14 cellular contexts compared by ENCODE assay signal in genomic region chr1:7516341-7516740, GRCh38.
DNase-seq lines count a peak whose midpoint lies in the region; ATAC-seq and TF ChIP-seq lines count a peak whose summit lies in the region.
"Had no signal": no experiment of that assay in that cellular context is flagged by ENCODE, and none has a peak within 500 bp of the region (broad histone marks: within the 10 kb centered on the region; RNA-seq: fewer than 3 reads in every experiment).

No MANE protein-coding gene starts in this region.

- no peak overlapping the region for H4K8ac ChIP-seq in IMR-90 (ENCODE audit: low read depth in 2 of 2, low read length in 2 of 2)
- H4K8ac ChIP-seq in mesendoderm (ENCODE audit: low read depth, low read length) = no peak overlapping the region

- no peak overlapping the region for H3K4me2 ChIP-seq in IMR-90 (ENCODE audit: low read depth, low read length)
- no peak overlapping the region for H3K4me2 ChIP-seq in mesendoderm (ENCODE audit: low read length)

- H3K79me2 ChIP-seq in mesendoderm (ENCODE audit: control insufficient read depth, insufficient read depth, low read length) = no peaks in the 10 kb centered on the region

- no peaks in the 10 kb centered on the region for H3K4me1 Mint-ChIP-seq in endodermal cell

- no peaks in the 10 kb centered on the region for H4K20me1 ChIP-seq in IMR-90 (ENCODE audit: insufficient read depth, low read length)

- H2BK20ac ChIP-seq in IMR-90 (ENCODE audit: low read depth, low read length) = no peak overlapping the region

- H3K18ac ChIP-seq in IMR-90 (ENCODE audit: low read depth, low read length) = no peak overlapping the region
- no peak overlapping the region for H3K18ac ChIP-seq in mesendoderm (ENCODE audit: low read length)

- H3K36me3 Mint-ChIP-seq in endodermal cell (ENCODE audit: low read depth) = no peaks in the 10 kb centered on the region

- no TSS peak for BruUV-seq in IMR-90 (replicated peaks; lab: Mats Ljungman, UMichigan)

- H3K27me3 Mint-ChIP-seq in endodermal cell (ENCODE audit: insufficient read depth) = no peaks in the 10 kb centered on the region

- TF ChIP-seq CTCF in IMR-90 (conservative IDR thresholded peaks at IDR 0.05; ENCODE audit: low read depth, low read length) (no peak), endodermal cell (conservative IDR thresholded peaks at IDR 0.05) (peak; percentile 54)

- no peak overlapping the region for H3K4me3 Mint-ChIP-seq in endodermal cell

- H3K79me1 ChIP-seq in IMR-90 (ENCODE audit: low read depth in 1 of 2, low read length in 2 of 2) (no peaks in the 10 kb centered on the region), mesendoderm (ENCODE audit: low read length) (no peaks in the 10 kb centered on the region)

- H3K27me3 ChIP-seq in IMR-90 (ENCODE audit: control insufficient read depth, insufficient read depth, low read length) (peaks cover 6% of the 10 kb centered on the region), endodermal cell (ENCODE audit: control insufficient read depth, insufficient read depth, low read length, poor library complexity, severe bottlenecking) (no peaks in the 10 kb centered on the region), mesendoderm (ENCODE audit: insufficient read depth, low read length, poor library complexity) (no peaks in the 10 kb centered on the region)
- H3K27me3 ChIP-seq: tibial nerve had no signal

- H3K4me1 ChIP-seq in IMR-90 (ENCODE audit: control insufficient read depth, insufficient read depth, low read length) = no peaks in the 10 kb centered on the region
- no peaks in the 10 kb centered on the region for H3K4me1 ChIP-seq in endodermal cell (ENCODE audit: control insufficient read depth, insufficient read depth, low read length)
- H3K4me1 ChIP-seq in mesendoderm (ENCODE audit: control insufficient read depth, low read depth, low read length) = no peaks in the 10 kb centered on the region

- H3K14ac ChIP-seq in IMR-90 (replicated peaks; ENCODE audit: low read depth, low read length) = no peak overlapping the region

- H3K9ac ChIP-seq in IMR-90 (ENCODE audit: low read depth, low read length) (no peak overlapping the region), endodermal cell (ENCODE audit: extremely low read depth, low read length, poor library complexity, severe bottlenecking) (no peak overlapping the region), mesendoderm (ENCODE audit: low read length) (no peak overlapping the region)

- no peaks in the 10 kb centered on the region for H3K9me3 ChIP-seq in IMR-90 (ENCODE audit: control insufficient read depth, insufficient read depth, low read length)
- H3K9me3 ChIP-seq in endodermal cell (ENCODE audit: control insufficient read depth, low read length) = no peaks in the 10 kb centered on the region
- H3K9me3 ChIP-seq: tibial nerve had no signal

- H3K9me3 Mint-ChIP-seq in endodermal cell = peaks cover 7% of the 10 kb centered on the region

- DNase-seq in DMS53 (lab: John Stamatoyannopoulos, UW) (peak; percentile 26), DMS53 treated with DMSO at 0.1 percent for 48 hours (lab: John Stamatoyannopoulos, UW; ENCODE audit: unreplicated experiment) (no peak), IMR-90 (peak; percentile 41), endodermal cell (peak; percentile 80), mesendoderm (peak; percentile 63), NCI-H2081 (lab: John Stamatoyannopoulos, UW) (no peak), dermis blood vessel endothelial cell (no peak), middle frontal gyrus (ENCODE audit: extremely low spot score, low spot score) (no peak)
- DNase-seq: anterior cingulate cortex; head of caudate nucleus; NCI-H1105 treated with DMSO at 0.1 percent for 48 hours; stimulated activated CD4-positive, alpha-beta T cell treated with anti-CD3 and anti-CD28 coated beads, Interleukin-15, amount 100 ng/mL, for 24 hours had no signal

- POLR2A ChIA-PET in IMR-90 (lab: Charles Lee; ENCODE audit: unreplicated experiment) = no interaction called here

- no peak for TF ChIP-seq POLR2A in IMR-90 (IDR thresholded peaks at IDR 0.05; ENCODE audit: low read depth, low read length)

- ATAC-seq in IMR-90 (ENCODE audit: low read depth) = peak; percentile 78

- intact Hi-C loops in IMR-90 (cut with micrococcal nuclease) = no loop called here

- dilution Hi-C loops in IMR-90 (cut with HindIII; ENCODE audit: low sequenced_read_pairs, unreplicated experiment) = no loop called here

- H2BK120ac ChIP-seq in IMR-90 (ENCODE audit: low read depth, low read length) (no peak overlapping the region), mesendoderm (ENCODE audit: low read depth, low read length) (no peak overlapping the region)

- no peak overlapping the region for H2AK5ac ChIP-seq in IMR-90 (ENCODE audit: low read depth, low read length)
- H2AK5ac ChIP-seq in mesendoderm (ENCODE audit: low read length) = no peak overlapping the region

- no peaks in the 10 kb centered on the region for H3K36me3 ChIP-seq in IMR-90 (ENCODE audit: control insufficient read depth, insufficient read depth, low read length)
- H3K36me3 ChIP-seq in endodermal cell (ENCODE audit: control insufficient read depth, insufficient read depth, low read length) = no peaks in the 10 kb centered on the region
- no peaks in the 10 kb centered on the region for H3K36me3 ChIP-seq in mesendoderm (ENCODE audit: control insufficient read depth, insufficient read depth, low read length)
- H3K36me3 ChIP-seq: tibial nerve had no signal

- H4K5ac ChIP-seq in IMR-90 (ENCODE audit: low read depth, low read length) = no peak overlapping the region
- H4K5ac ChIP-seq in mesendoderm (ENCODE audit: low read length) = no peak overlapping the region

- CTCF ChIA-PET in IMR-90 (lab: Yijun Ruan, JAX) = interaction anchor here (1.4 kb wide), 1 partner anchor 62 kb away, joined by 4 read pairs; no protein-coding TSS in a partner anchor

- H3K23ac ChIP-seq in IMR-90 (ENCODE audit: low read depth, low read length) = no peak overlapping the region
- no peak overlapping the region for H3K23ac ChIP-seq in mesendoderm (ENCODE audit: low read length)

- H2AFZ ChIP-seq in IMR-90 (replicated peaks; ENCODE audit: low read length, poor library complexity) = no peak overlapping the region

- H3K9me1 ChIP-seq in IMR-90 (ENCODE audit: insufficient read depth, low read length) = no peaks in the 10 kb centered on the region

- H2AK9ac ChIP-seq in IMR-90 (replicated peaks; ENCODE audit: low read depth, low read length, poor library complexity) = no peak overlapping the region

- in situ Hi-C loops in IMR-90 (cut with MboI; ENCODE audit: low sequenced_read_pairs) = no loop called here

- WGBS in IMR-90 (ENCODE audit: extremely low coverage in 2 of 2, insufficient read length in 1 of 2), 2 experiments = no CpG with 5 or more reads among the region's 4 CpGs
- 53 to 100% methylated on average over 1 to 4 of the region's 4 CpGs for WGBS in endodermal cell (ENCODE audit: insufficient coverage in 1 of 2, insufficient read length in 1 of 2), 2 experiments
- no CpG with 5 or more reads among the region's 4 CpGs for WGBS in mesendoderm (ENCODE audit: extremely low coverage, insufficient coverage, low lambda C conversion rate)

- no peak overlapping the region for H4K91ac ChIP-seq in IMR-90 (ENCODE audit: insufficient read depth, low read depth, low read length)

- H3K4ac ChIP-seq in IMR-90 (ENCODE audit: low read depth, low read length) = no peak overlapping the region
- H3K4ac ChIP-seq in mesendoderm (ENCODE audit: low read depth, low read length) = no peak overlapping the region

- no peak overlapping the region for H2BK15ac ChIP-seq in IMR-90 (ENCODE audit: low read depth, low read length)
- H2BK15ac ChIP-seq in mesendoderm (replicated peaks; ENCODE audit: low read depth) = no peak overlapping the region

- H3K56ac ChIP-seq in IMR-90 (ENCODE audit: extremely low read depth, insufficient read depth, low read length) (no peak overlapping the region), mesendoderm (ENCODE audit: low read length) (no peak overlapping the region)

- TF ChIP-seq RAD21 in IMR-90 (IDR thresholded peaks at IDR 0.05; ENCODE audit: low read length) = peak; percentile 17; the same call in 1 of the 2 replicates

- H3K4me3 ChIP-seq in IMR-90 (ENCODE audit: insufficient read depth, low read depth, low read length) (no peak overlapping the region), endodermal cell (ENCODE audit: low read length) (no peak overlapping the region), mesendoderm (ENCODE audit: low read length) (no peak overlapping the region)
- H3K4me3 ChIP-seq: lung, tibial nerve had no signal

- no peak overlapping the region for H3K27ac Mint-ChIP-seq in endodermal cell

- H3K27ac ChIP-seq in IMR-90 (ENCODE audit: insufficient read depth, low read length) (no peak overlapping the region), endodermal cell (ENCODE audit: low read depth, low read length) (no peak overlapping the region), mesendoderm (ENCODE audit: low read depth, low read length) (no peak overlapping the region)
- H3K27ac ChIP-seq: tibial nerve had no signal

- H2BK5ac ChIP-seq in IMR-90 (ENCODE audit: low read depth, low read length, poor library complexity, severe bottlenecking) = no peak overlapping the region
- no peak overlapping the region for H2BK5ac ChIP-seq in mesendoderm (ENCODE audit: low read length)

TF ChIP-seq in IMR-90, 13 proteins besides CTCF, POLR2A, EP300 and RAD21:
- TF ChIP-seq MXI1 (IDR thresholded peaks at IDR 0.05; ENCODE audit: borderline replicate concordance, low read depth, low read length) (no peak), RCOR1 (IDR thresholded peaks at IDR 0.05; ENCODE audit: insufficient replicate concordance, low read length) (no peak), NFE2L2 (IDR thresholded peaks at IDR 0.05; ENCODE audit: low read depth, low read length) (no peak), FOS (IDR thresholded peaks at IDR 0.05; ENCODE audit: low read depth, low read length) (no peak)
- TF ChIP-seq, protein P1, sequence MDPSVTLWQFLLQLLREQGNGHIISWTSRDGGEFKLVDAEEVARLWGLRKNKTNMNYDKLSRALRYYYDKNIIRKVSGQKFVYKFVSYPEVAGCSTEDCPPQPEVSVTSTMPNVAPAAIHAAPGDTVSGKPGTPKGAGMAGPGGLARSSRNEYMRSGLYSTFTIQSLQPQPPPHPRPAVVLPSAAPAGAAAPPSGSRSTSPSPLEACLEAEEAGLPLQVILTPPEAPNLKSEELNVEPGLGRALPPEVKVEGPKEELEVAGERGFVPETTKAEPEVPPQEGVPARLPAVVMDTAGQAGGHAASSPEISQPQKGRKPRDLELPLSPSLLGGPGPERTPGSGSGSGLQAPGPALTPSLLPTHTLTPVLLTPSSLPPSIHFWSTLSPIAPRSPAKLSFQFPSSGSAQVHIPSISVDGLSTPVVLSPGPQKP (IDR thresholded peaks at IDR 0.05; ENCODE audit: borderline replicate concordance, low read depth, low read length) = no peak
- TF ChIP-seq, protein P2, sequence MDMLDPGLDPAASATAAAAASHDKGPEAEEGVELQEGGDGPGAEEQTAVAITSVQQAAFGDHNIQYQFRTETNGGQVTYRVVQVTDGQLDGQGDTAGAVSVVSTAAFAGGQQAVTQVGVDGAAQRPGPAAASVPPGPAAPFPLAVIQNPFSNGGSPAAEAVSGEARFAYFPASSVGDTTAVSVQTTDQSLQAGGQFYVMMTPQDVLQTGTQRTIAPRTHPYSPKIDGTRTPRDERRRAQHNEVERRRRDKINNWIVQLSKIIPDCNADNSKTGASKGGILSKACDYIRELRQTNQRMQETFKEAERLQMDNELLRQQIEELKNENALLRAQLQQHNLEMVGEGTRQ (IDR thresholded peaks at IDR 0.05; ENCODE audit: low read depth, low read length) = no peak
TF ChIP-seq in IMR-90: peak in this region for 0.

Comparison
In these comparisons a context has a peak if more than half of its experiments do, and no peak if none do; other contexts are left out.
1. DNase-seq: peak in DMS53 (single experiment), IMR-90 (single experiment), endodermal cell (single experiment) and mesendoderm (single experiment); none in DMS53 treated with DMSO at 0.1 percent for 48 hours (single experiment), NCI-H2081 (0 of 2), dermis blood vessel endothelial cell (single experiment) and middle frontal gyrus (single experiment).